8 cellular contexts compared by ENCODE assay signal in genomic region chr1:24955161-24955560, GRCh38. TPM values are rescaled to one million over a fixed set of nuclear protein-coding genes. Genes with fewer than 3 reads are reported as not detected.
DNase-seq lines count a peak whose midpoint lies in the region; FAIRE-seq and TF ChIP-seq lines count a peak whose summit lies in the region.

No MANE protein-coding gene starts in this region.

- H3K4me2 ChIP-seq in astrocyte (ENCODE audit: low read length), result peak overlapping the region; percentile 63

- H3K4me1 ChIP-seq in breast epithelium, result no peaks in the 10 kb centered on the region
- peaks cover 17% of the 10 kb centered on the region for H3K4me1 ChIP-seq in astrocyte (ENCODE audit: insufficient read depth, low read length)
- H3K4me1 ChIP-seq in kidney (ENCODE audit: control insufficient read depth in 1 of 2, insufficient read depth in 1 of 2, low read depth in 1 of 2, low read length in 2 of 2), result no peaks in the 10 kb centered on the region

- no peak overlapping the region for H3K4me3 Mint-ChIP-seq in MCF 10A (ENCODE audit: unreplicated experiment)
- H3K4me3 Mint-ChIP-seq in T-helper 1 cell treated with Interleukin-12 subunit alpha and Interleukin-12 subunit beta and Interleukin-4 antibody, amounts not matched to agents 30 μg/mL and 1 μg/mL, for 36 hours, result peak overlapping the region; percentile 86
- H3K4me3 Mint-ChIP-seq in astrocyte (ENCODE audit: unreplicated experiment), result peak overlapping the region; percentile 47
- H3K4me3 Mint-ChIP-seq in osteocyte (ENCODE audit: unreplicated experiment), result no peak overlapping the region

- CTCF ChIA-PET in MCF 10A (lab: Yijun Ruan, JAX), result interaction anchor here (0.6 kb wide), 1 partner anchor 779 kb away, joined by 3 read pairs; no protein-coding TSS in a partner anchor

- peak overlapping the region; percentile 18 for H2AFZ ChIP-seq in astrocyte (ENCODE audit: low read depth, low read length)

- DNase-seq in MCF 10A (ENCODE audit: unreplicated experiment), result peak; percentile 77
- no peak for DNase-seq in breast epithelium (ENCODE audit: low spot score in 2 of 2)
- peak; percentile 74 for DNase-seq in astrocyte (ENCODE audit: low read depth)
- DNase-seq in stimulated activated CD8-positive, alpha-beta memory T cell treated with anti-CD3 and anti-CD28 coated beads, Interleukin-12 subunit alpha, Interleukin-12 subunit beta, amount 100 ng/mL, for 24 hours (ENCODE audit: extremely low read depth), result peak; percentile 52
- DNase-seq in kidney, result no peak
- DNase-seq in NCI-H2029 (lab: John Stamatoyannopoulos, UW), result no peak
- DNase-seq in osteocyte (ENCODE audit: extremely low spot score, unreplicated experiment), result no peak

- no peaks in the 10 kb centered on the region for H3K36me3 Mint-ChIP-seq in MCF 10A (ENCODE audit: insufficient read depth, unreplicated experiment)
- peaks cover 57% of the 10 kb centered on the region for H3K36me3 Mint-ChIP-seq in T-helper 1 cell treated with Interleukin-12 subunit alpha and Interleukin-12 subunit beta and Interleukin-4 antibody, amounts not matched to agents 30 μg/mL and 1 μg/mL, for 36 hours (ENCODE audit: low read depth)
- H3K36me3 Mint-ChIP-seq in astrocyte (ENCODE audit: low read depth, unreplicated experiment), result peaks cover 2% of the 10 kb centered on the region
- H3K36me3 Mint-ChIP-seq in osteocyte (ENCODE audit: unreplicated experiment), result no peaks in the 10 kb centered on the region

- H3K9ac ChIP-seq in astrocyte (ENCODE audit: low read length) (no peak overlapping the region), kidney (ENCODE audit: low read length in 2 of 2) (no peak overlapping the region)

- H3K4me1 Mint-ChIP-seq in MCF 10A (ENCODE audit: insufficient read depth, unreplicated experiment) (peaks cover 9% of the 10 kb centered on the region), astrocyte (ENCODE audit: low read depth, unreplicated experiment) (peaks cover 20% of the 10 kb centered on the region), osteocyte (ENCODE audit: unreplicated experiment) (peaks cover 10% of the 10 kb centered on the region)
- peaks cover 81% of the 10 kb centered on the region for H3K4me1 Mint-ChIP-seq in T-helper 1 cell treated with Interleukin-12 subunit alpha and Interleukin-12 subunit beta and Interleukin-4 antibody, amounts not matched to agents 30 μg/mL and 1 μg/mL, for 36 hours (ENCODE audit: low read depth)

- H3K9me3 Mint-ChIP-seq in MCF 10A (ENCODE audit: unreplicated experiment) (no peaks in the 10 kb centered on the region), astrocyte (ENCODE audit: unreplicated experiment) (no peaks in the 10 kb centered on the region), osteocyte (ENCODE audit: unreplicated experiment) (no peaks in the 10 kb centered on the region)
- H3K9me3 Mint-ChIP-seq in T-helper 1 cell treated with Interleukin-12 subunit alpha and Interleukin-12 subunit beta and Interleukin-4 antibody, amounts not matched to agents 30 μg/mL and 1 μg/mL, for 36 hours, result no peaks in the 10 kb centered on the region

- H3K79me2 ChIP-seq in astrocyte (ENCODE audit: insufficient read depth, low read length), result no peaks in the 10 kb centered on the region

- no peak for TF ChIP-seq CTCF in MCF 10A (IDR thresholded peaks at IDR 0.05; ENCODE audit: unreplicated experiment)
- TF ChIP-seq CTCF in breast epithelium (IDR thresholded peaks at IDR 0.05), result no peak
- no peak for TF ChIP-seq CTCF in astrocyte (IDR thresholded peaks at IDR 0.05; ENCODE audit: insufficient read depth, low read depth, low read length)
- TF ChIP-seq CTCF in kidney (IDR thresholded peaks at IDR 0.05; ENCODE audit: borderline replicate concordance, extremely low read depth, insufficient read depth), result no peak
- no peak for TF ChIP-seq CTCF in osteocyte (IDR thresholded peaks at IDR 0.05)

- H3K27ac Mint-ChIP-seq in MCF 10A (ENCODE audit: low read depth, unreplicated experiment) (no peak overlapping the region), astrocyte (ENCODE audit: unreplicated experiment) (peak overlapping the region; percentile 67), osteocyte (ENCODE audit: unreplicated experiment) (no peak overlapping the region)
- H3K27ac Mint-ChIP-seq in T-helper 1 cell treated with Interleukin-12 subunit alpha and Interleukin-12 subunit beta and Interleukin-4 antibody, amounts not matched to agents 30 μg/mL and 1 μg/mL, for 36 hours, result peak overlapping the region; percentile 93

- BruUV-seq in MCF 10A (replicated peaks; lab: Mats Ljungman, UMichigan), result no TSS peak

- intact Hi-C loops in MCF 10A (cut with micrococcal nuclease) (no loop called here), breast epithelium (cut with DNase I; ENCODE audit: low total_unique reads) (no loop called here), kidney (cut with DNase I) (no loop called here)

- H3K27me3 ChIP-seq in breast epithelium, result no peaks in the 10 kb centered on the region
- H3K27me3 ChIP-seq in astrocyte (ENCODE audit: insufficient read depth, low read length), result no peaks in the 10 kb centered on the region

- no peaks in the 10 kb centered on the region for H3K27me3 Mint-ChIP-seq in MCF 10A (ENCODE audit: insufficient read depth, unreplicated experiment)
- H3K27me3 Mint-ChIP-seq in T-helper 1 cell treated with Interleukin-12 subunit alpha and Interleukin-12 subunit beta and Interleukin-4 antibody, amounts not matched to agents 30 μg/mL and 1 μg/mL, for 36 hours (ENCODE audit: low read depth), result no peaks in the 10 kb centered on the region
- peaks cover 11% of the 10 kb centered on the region for H3K27me3 Mint-ChIP-seq in astrocyte (ENCODE audit: low read depth, unreplicated experiment)
- peaks cover 2% of the 10 kb centered on the region for H3K27me3 Mint-ChIP-seq in osteocyte (ENCODE audit: unreplicated experiment)

- H3K27ac ChIP-seq in breast epithelium, result no peak overlapping the region
- peak overlapping the region; percentile 21 for H3K27ac ChIP-seq in astrocyte (ENCODE audit: low read depth, low read length)
- H3K27ac ChIP-seq in kidney (ENCODE audit: low read depth in 2 of 2, low read length in 2 of 2), result no peak overlapping the region

- FAIRE-seq in astrocyte (lab: Jason Lieb, UNC), result peak; percentile 78
- no peak for FAIRE-seq in kidney (lab: Jason Lieb, UNC)

- POLR2A ChIA-PET in MCF 10A (lab: Yijun Ruan, JAX), result interaction anchor here (0.9 kb wide), 1 partner anchor 10 kb away, joined by 3 read pairs; no protein-coding TSS in a partner anchor

- no peak for TF ChIP-seq POLR2A in breast epithelium (IDR thresholded peaks at IDR 0.05)

- H3K4me3 ChIP-seq in breast epithelium (no peak overlapping the region), astrocyte (ENCODE audit: insufficient read depth, low read depth, low read length) (no peak overlapping the region), kidney (ENCODE audit: low read length in 2 of 2) (no peak overlapping the region)

- H3K36me3 ChIP-seq in breast epithelium, result no peaks in the 10 kb centered on the region
- no peaks in the 10 kb centered on the region for H3K36me3 ChIP-seq in astrocyte (ENCODE audit: insufficient read depth, low read length)
- H3K36me3 ChIP-seq in kidney (ENCODE audit: control insufficient read depth in 1 of 2, insufficient read depth in 2 of 2, low read length in 2 of 2), result no peaks in the 10 kb centered on the region

- no peaks in the 10 kb centered on the region for H4K20me1 ChIP-seq in astrocyte (ENCODE audit: insufficient read depth, low read length)

- H3K9me3 ChIP-seq in breast epithelium, result no peaks in the 10 kb centered on the region
- no peaks in the 10 kb centered on the region for H3K9me3 ChIP-seq in astrocyte (ENCODE audit: insufficient read depth, low read depth, low read length)
- H3K9me3 ChIP-seq in kidney (ENCODE audit: control insufficient read depth in 1 of 2, low read length in 2 of 2), result no peaks in the 10 kb centered on the region

RNA-seq across cellular contexts. Expression of gene RUNX3, which starts 25.1 kb away (rescaled TPM):
- not detected in 2 replicates for total RNA-seq in MCF 10A (2022)
- total RNA-seq in breast epithelium, result 1 to 10 TPM; 1.9 to 9.1 (median 5.6) TPM
- 2.1 and 2.5 TPM in 2 replicates for total RNA-seq in astrocyte
- 7.9 TPM for total RNA-seq in kidney
- polyA plus RNA-seq in kidney (ENCODE audit: insufficient read depth, low read depth, low replicate concordance), result 0.47 TPM
- total RNA-seq in osteocyte, result not detected in 2 replicates

Comparison
In these comparisons a context has a peak if more than half of its experiments do, and no peak if none do; other contexts are left out.
1. DNase-seq: peak in MCF 10A (single experiment), astrocyte (single experiment) and stimulated activated CD8-positive, alpha-beta memory T cell treated with anti-CD3 and anti-CD28 coated beads, Interleukin-12 subunit alpha, Interleukin-12 subunit beta, amount 100 ng/mL, for 24 hours (single experiment); none in breast epithelium (0 of 2), kidney (single experiment), NCI-H2029 (single experiment) and osteocyte (single experiment).
2. H3K27ac Mint-ChIP-seq: peak in T-helper 1 cell treated with Interleukin-12 subunit alpha and Interleukin-12 subunit beta and Interleukin-4 antibody, amounts not matched to agents 30 μg/mL and 1 μg/mL, for 36 hours (single experiment) and astrocyte (single experiment); none in MCF 10A (single experiment) and osteocyte (single experiment).
3. H3K4me3 Mint-ChIP-seq: peak in T-helper 1 cell treated with Interleukin-12 subunit alpha and Interleukin-12 subunit beta and Interleukin-4 antibody, amounts not matched to agents 30 μg/mL and 1 μg/mL, for 36 hours (single experiment) and astrocyte (single experiment); none in MCF 10A (single experiment) and osteocyte (single experiment).